10 cellular contexts compared by ENCODE assay signal in genomic region chr19:10389863-10390262, GRCh38. TPM values are rescaled to one million over a fixed set of nuclear protein-coding genes. Genes with fewer than 3 reads are reported as not detected.
A peak's percentile ranks its signal among the peaks of the same experiment; 100 is the strongest.
DNase-seq lines count a peak whose midpoint lies in the region; ATAC-seq and TF ChIP-seq lines count a peak whose summit lies in the region.
"Had no signal": no experiment of that assay in that cellular context is flagged by ENCODE, and none has a peak within 500 bp of the region (broad histone marks: within the 10 kb centered on the region; RNA-seq: fewer than 3 reads in every experiment).

No MANE protein-coding gene starts in this region.

- H3K4me2 ChIP-seq in PC-3 (ENCODE audit: low read length): no peak overlapping the region

- no peak overlapping the region for H2AFZ ChIP-seq in PC-3 (ENCODE audit: low read length)

- H3K4me3 ChIP-seq in cardiac muscle cell (no peak overlapping the region), right atrium auricular region (no peak overlapping the region), PC-3 (ENCODE audit: low read length) (no peak overlapping the region), fibroblast of mammary gland (ENCODE audit: control insufficient read depth, low read depth, low read length) (no peak overlapping the region), aorta (ENCODE audit: low read length in 2 of 2) (no peak overlapping the region)

- DNase-seq in cardiac muscle cell (ENCODE audit: low read depth in 1 of 2, low spot score in 1 of 2) (no peak), right atrium auricular region (ENCODE audit: low spot score) (no peak), PC-3 (no peak), fibroblast of mammary gland (ENCODE audit: low read depth) (no peak), aorta (no peak), chondrocyte (ENCODE audit: low spot score) (no peak)
- DNase-seq: left cardiac atrium, NCI-H446 had no signal

- 42 to 46% methylated on average over 12 of the region's 12 CpGs for WGBS in aorta, 2 donors

- POLR2A ChIA-PET in PC-3 (lab: Charles Lee; ENCODE audit: unreplicated experiment): no interaction called here

- BruUV-seq in PC-3 (replicated peaks; lab: Mats Ljungman, UMichigan): no TSS peak

- H3K36me3 Mint-ChIP-seq in chondrocyte (ENCODE audit: low read depth): peaks cover 6% of the 10 kb centered on the region
- H3K36me3 Mint-ChIP-seq in stimulated activated memory B cell treated with anti-CD40 and anti-IgM and Interleukin-4, amounts not matched to agents 10 μg/mL and 1 μg/mL and 100 μg/mL, for 72 hours: peaks cover 43% of the 10 kb centered on the region

- no peaks in the 10 kb centered on the region for H3K9me3 Mint-ChIP-seq in chondrocyte (ENCODE audit: low read depth)
- no peaks in the 10 kb centered on the region for H3K9me3 Mint-ChIP-seq in stimulated activated memory B cell treated with anti-CD40 and anti-IgM and Interleukin-4, amounts not matched to agents 10 μg/mL and 1 μg/mL and 100 μg/mL, for 72 hours

- H3K4me1 Mint-ChIP-seq in chondrocyte (ENCODE audit: low read depth): no peaks in the 10 kb centered on the region
- H3K4me1 Mint-ChIP-seq in stimulated activated memory B cell treated with anti-CD40 and anti-IgM and Interleukin-4, amounts not matched to agents 10 μg/mL and 1 μg/mL and 100 μg/mL, for 72 hours: peaks cover 37% of the 10 kb centered on the region

- H4K20me1 ChIP-seq in PC-3 (ENCODE audit: low read length): no peaks in the 10 kb centered on the region

- no peak overlapping the region for H3K4me3 Mint-ChIP-seq in chondrocyte (ENCODE audit: unreplicated experiment)
- no peak overlapping the region for H3K4me3 Mint-ChIP-seq in stimulated activated memory B cell treated with anti-CD40 and anti-IgM and Interleukin-4, amounts not matched to agents 10 μg/mL and 1 μg/mL and 100 μg/mL, for 72 hours

- no peak overlapping the region for H3K27ac Mint-ChIP-seq in chondrocyte (ENCODE audit: unreplicated experiment)
- no peak overlapping the region for H3K27ac Mint-ChIP-seq in stimulated activated memory B cell treated with anti-CD40 and anti-IgM and Interleukin-4, amounts not matched to agents 10 μg/mL and 1 μg/mL and 100 μg/mL, for 72 hours

- no peaks in the 10 kb centered on the region for H3K9me3 ChIP-seq in cardiac muscle cell (ENCODE audit: low read depth)
- H3K9me3 ChIP-seq in right atrium auricular region: no peaks in the 10 kb centered on the region
- no peaks in the 10 kb centered on the region for H3K9me3 ChIP-seq in PC-3 (ENCODE audit: low read length)
- H3K9me3 ChIP-seq in aorta (ENCODE audit: control insufficient read depth, low read length): no peaks in the 10 kb centered on the region

- H3K4me1 ChIP-seq in cardiac muscle cell (ENCODE audit: low read depth) (no peaks in the 10 kb centered on the region), right atrium auricular region (peaks cover 0 to 10% of the 10 kb centered on the region in 2 donors), PC-3 (ENCODE audit: insufficient read depth, low read length) (no peaks in the 10 kb centered on the region), aorta (ENCODE audit: control insufficient read depth in 1 of 2, insufficient read depth in 2 of 2, low read length in 2 of 2) (no peaks in the 10 kb centered on the region)

- TF ChIP-seq CTCF in cardiac muscle cell (IDR thresholded peaks at IDR 0.05; ENCODE audit: low read depth, low read length) (peak; percentile 27), right atrium auricular region (IDR thresholded peaks at IDR 0.05) (no peak), PC-3 (conservative IDR thresholded peaks at IDR 0.05; ENCODE audit: low read depth, low read length) (peak; percentile 46), fibroblast of mammary gland (conservative IDR thresholded peaks at IDR 0.05; ENCODE audit: control insufficient read depth, insufficient read depth, low read depth, low read length) (peak; percentile 19), chondrocyte (IDR thresholded peaks at IDR 0.05) (no peak)

- H3F3A ChIP-seq in PC-3 (ENCODE audit: low read length, unreplicated experiment): no peaks in the 10 kb centered on the region

- H3K27ac ChIP-seq in cardiac muscle cell (no peak overlapping the region), right atrium auricular region (no peak overlapping the region), PC-3 (ENCODE audit: low read length) (no peak overlapping the region), aorta (ENCODE audit: low read depth in 1 of 2, low read length in 2 of 2) (no peak overlapping the region)

- CTCF ChIA-PET in PC-3 (lab: Charles Lee): interaction anchor here (0.5 to 1.9 kb wide), 4 partner anchors 27 to 257 kb away, joined by 3 to 23 read pairs (median 4); no protein-coding TSS in a partner anchor

- no peaks in the 10 kb centered on the region for H3K79me2 ChIP-seq in PC-3 (ENCODE audit: low read length)

- no peak overlapping the region for H3K9ac ChIP-seq in PC-3 (ENCODE audit: low read length)

- H3K27me3 Mint-ChIP-seq in chondrocyte (ENCODE audit: low read depth): no peaks in the 10 kb centered on the region
- H3K27me3 Mint-ChIP-seq in stimulated activated memory B cell treated with anti-CD40 and anti-IgM and Interleukin-4, amounts not matched to agents 10 μg/mL and 1 μg/mL and 100 μg/mL, for 72 hours: no peaks in the 10 kb centered on the region

- no peaks in the 10 kb centered on the region for H3K9me2 ChIP-seq in PC-3 (replicated peaks; ENCODE audit: low read length)

- H3K27me3 ChIP-seq in cardiac muscle cell: no peaks in the 10 kb centered on the region
- no peaks in the 10 kb centered on the region for H3K27me3 ChIP-seq in right atrium auricular region
- no peaks in the 10 kb centered on the region for H3K27me3 ChIP-seq in PC-3 (ENCODE audit: low read length)
- no peaks in the 10 kb centered on the region for H3K27me3 ChIP-seq in aorta (ENCODE audit: control insufficient read depth in 1 of 2, insufficient read depth in 2 of 2, low read length in 1 of 2)

- peaks cover 31% of the 10 kb centered on the region for H3K36me3 ChIP-seq in cardiac muscle cell
- peaks cover 41% of the 10 kb centered on the region for H3K36me3 ChIP-seq in right atrium auricular region
- H3K36me3 ChIP-seq in PC-3 (ENCODE audit: low read depth, low read length): peaks cover 21% of the 10 kb centered on the region
- H3K36me3 ChIP-seq in aorta (ENCODE audit: control insufficient read depth in 1 of 2, insufficient read depth in 2 of 2, low read length in 1 of 2): no peaks in the 10 kb centered on the region

- ATAC-seq in PC-3: no peak
- peak; percentile 9 for ATAC-seq in aorta (ENCODE audit: low FRiP score)
- ATAC-seq in HG03460 (IDR thresholded peaks at IDR 0.05; ENCODE audit: unreplicated experiment): no peak
- ATAC-seq in stimulated activated memory B cell treated with anti-CD40 and anti-IgM and Interleukin-4, amounts not matched to agents 10 μg/mL and 1 μg/mL and 100 μg/mL, for 72 hours: no peak

- intact Hi-C loops in PC-3 (cut with micrococcal nuclease): loop anchor here (1.0 to 10.0 kb wide), 3 partner anchors 55 to 131 kb away; partner anchors contain the start of genes ICAM3 and RAVER1
- intact Hi-C loops in aorta (cut with DNase I): loop anchor here (1.0 to 5.0 kb wide), 3 partner anchors 58 to 121 kb away; partner anchors contain the start of gene RAVER1 (in 1 of the 2)

RNA-seq across cellular contexts. Expression of gene TYK2, which starts 9.5 kb away (rescaled TPM):
- total RNA-seq in cardiac muscle cell (126 and 135 TPM in 2 replicates), right atrium auricular region (10 to 100 TPM; 31.7 to 58.8 TPM), PC-3 (2014; rRNA removed) (177 and 201 TPM in 2 replicates), aorta (100 to 1,000 TPM in 1 of 2 donors, 10 to 100 TPM in 1; 84.5 to 128 TPM), chondrocyte (94.4 to 132 TPM (median 104 TPM) in 3 replicates)
- polyA plus RNA-seq in cardiac muscle cell (142 and 148 TPM in 2 replicates), aorta (100 to 1,000 TPM in 1 of 2 donors, 10 to 100 TPM in 1; 33.2 to 253 TPM)

RNA-seq across cellular contexts. Expression of gene CDC37, which starts 13.5 kb away (rescaled TPM):
- total RNA-seq in cardiac muscle cell: 240 and 298 TPM in 2 replicates
- 229 and 233 TPM in 2 replicates for polyA plus RNA-seq in cardiac muscle cell
- 100 to 1,000 TPM; 130 to 131 TPM for total RNA-seq in right atrium auricular region
- total RNA-seq in PC-3 (2014; rRNA removed): 560 and 709 TPM in 2 replicates
- total RNA-seq in aorta: 100 to 1,000 TPM; 124 to 146 TPM
- polyA plus RNA-seq in aorta: 100 to 1,000 TPM; 121 to 260 TPM
- total RNA-seq in chondrocyte: 137 to 159 TPM (median 141 TPM) in 3 replicates

RNA-seq across cellular contexts. Expression of gene PDE4A, which starts 30.5 kb away (rescaled TPM):
- total RNA-seq in cardiac muscle cell: 1.0 and 2.5 TPM in 2 replicates
- polyA plus RNA-seq in cardiac muscle cell: 2.4 and 3.4 TPM in 2 replicates
- total RNA-seq in right atrium auricular region: 1 to 10 TPM; 9.4 to 9.9 TPM
- 2.8 and 3.1 TPM in 2 replicates for total RNA-seq in PC-3 (2014; rRNA removed)
- 10 to 100 TPM; 12.3 to 30.2 TPM for total RNA-seq in aorta
- polyA plus RNA-seq in aorta: 10 to 100 TPM in 1 of 2 donors, 1 to 10 TPM in 1; 8.6 to 13.6 TPM
- total RNA-seq in chondrocyte: 16.8 to 18.9 TPM (median 18.8 TPM) in 3 replicates

RNA-seq across cellular contexts. Expression of gene ICAM3, which starts 50.4 kb away (rescaled TPM):
- total RNA-seq in cardiac muscle cell (2.9 and 9.0 TPM in 2 replicates), right atrium auricular region (1 to 10 TPM; 5.3 to 7.1 TPM), PC-3 (2014; rRNA removed) (37.7 and 46.9 TPM in 2 replicates), aorta (10 to 100 TPM; 10.1 to 10.5 TPM), chondrocyte (14.0 to 17.0 TPM (median 15.3 TPM) in 3 replicates)
- polyA plus RNA-seq in cardiac muscle cell (8.6 and 12.7 TPM in 2 replicates), aorta (1 to 10 TPM; 6.3 to 7.8 TPM)

RNA-seq across cellular contexts. Expression of gene RAVER1, which starts 56.5 kb away (rescaled TPM):
- total RNA-seq in cardiac muscle cell: 46.9 and 56.2 TPM in 2 replicates
- 68.2 and 71.2 TPM in 2 replicates for polyA plus RNA-seq in cardiac muscle cell
- 10 to 100 TPM; 14.8 to 24.8 TPM for total RNA-seq in right atrium auricular region
- 62.4 and 81.8 TPM in 2 replicates for total RNA-seq in PC-3 (2014; rRNA removed)
- 10 to 100 TPM; 24.0 TPM for total RNA-seq in aorta
- 10 to 100 TPM in 1 of 2 donors, 1 to 10 TPM in 1; 7.9 to 10.4 TPM for polyA plus RNA-seq in aorta
- 32.3 to 38.2 TPM (median 33.0 TPM) in 3 replicates for total RNA-seq in chondrocyte

Comparison
In these comparisons a context has a peak if more than half of its experiments do, and no peak if none do; other contexts are left out.
1. CTCF ChIP-seq: peak in cardiac muscle cell (single experiment), PC-3 (single experiment) and fibroblast of mammary gland (single experiment); none in right atrium auricular region (0 of 2) and chondrocyte (single experiment).